1 cellular context compared by ENCODE assay signal in the genomic region with DNA sequence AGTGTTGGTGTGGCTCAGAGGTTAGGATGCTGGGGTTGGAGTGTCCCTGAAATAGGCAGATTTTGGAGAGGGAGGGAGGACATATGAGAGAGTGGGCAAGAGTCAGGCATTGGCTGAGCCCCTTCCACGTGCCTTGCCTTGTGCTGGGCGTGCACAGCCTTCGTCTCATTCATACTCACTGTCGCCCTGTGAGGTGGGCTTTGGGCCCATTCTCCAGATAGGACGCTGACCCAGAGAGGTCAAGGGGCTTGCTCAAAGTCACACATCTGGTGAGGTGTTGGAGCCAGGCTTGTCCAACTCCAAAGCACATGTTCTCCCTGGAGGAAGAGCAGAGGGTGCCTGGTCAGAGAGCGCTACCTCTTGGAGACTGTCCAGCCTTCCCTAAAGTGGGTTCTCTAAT.
TF ChIP-seq lines count a peak whose summit lies in the region.

No MANE protein-coding gene starts in this region.

TF ChIP-seq in A549, 52 proteins besides CTCF, POLR2A, EP300 and RAD21:
- TF ChIP-seq ZSCAN20 (CRISPR knock-in tag; IDR thresholded peaks at IDR 0.05) = no peak
- TF ChIP-seq MAFK (IDR thresholded peaks at IDR 0.05; ENCODE audit: partially characterized antibody) = no peak
- no peak for TF ChIP-seq CHD4 (IDR thresholded peaks at IDR 0.05; ENCODE audit: borderline replicate concordance)
- TF ChIP-seq CBX8 (IDR thresholded peaks at IDR 0.05) = no peak
- no peak for TF ChIP-seq ZC3H11A (IDR thresholded peaks at IDR 0.05)
- TF ChIP-seq RCOR1 (IDR thresholded peaks at IDR 0.05; ENCODE audit: low read depth, low read length) = no peak
- TF ChIP-seq JUN (IDR thresholded peaks at IDR 0.05) = no peak
- TF ChIP-seq EHF (CRISPR knock-in tag; IDR thresholded peaks at IDR 0.05) = no peak
- TF ChIP-seq, protein P1, sequence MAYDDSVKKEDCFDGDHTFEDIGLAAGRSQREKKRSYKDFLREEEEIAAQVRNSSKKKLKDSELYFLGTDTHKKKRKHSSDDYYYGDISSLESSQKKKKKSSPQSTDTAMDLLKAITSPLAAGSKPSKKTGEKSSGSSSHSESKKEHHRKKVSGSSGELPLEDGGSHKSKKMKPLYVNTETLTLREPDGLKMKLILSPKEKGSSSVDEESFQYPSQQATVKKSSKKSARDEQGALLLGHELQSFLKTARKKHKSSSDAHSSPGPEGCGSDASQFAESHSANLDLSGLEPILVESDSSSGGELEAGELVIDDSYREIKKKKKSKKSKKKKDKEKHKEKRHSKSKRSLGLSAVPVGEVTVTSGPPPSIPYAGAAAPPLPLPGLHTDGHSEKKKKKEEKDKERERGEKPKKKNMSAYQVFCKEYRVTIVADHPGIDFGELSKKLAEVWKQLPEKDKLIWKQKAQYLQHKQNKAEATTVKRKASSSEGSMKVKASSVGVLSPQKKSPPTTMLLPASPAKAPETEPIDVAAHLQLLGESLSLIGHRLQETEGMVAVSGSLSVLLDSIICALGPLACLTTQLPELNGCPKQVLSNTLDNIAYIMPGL (CRISPR knock-in tag; IDR thresholded peaks at IDR 0.05; ENCODE audit: borderline replicate concordance) = no peak
- TF ChIP-seq, protein P2, sequence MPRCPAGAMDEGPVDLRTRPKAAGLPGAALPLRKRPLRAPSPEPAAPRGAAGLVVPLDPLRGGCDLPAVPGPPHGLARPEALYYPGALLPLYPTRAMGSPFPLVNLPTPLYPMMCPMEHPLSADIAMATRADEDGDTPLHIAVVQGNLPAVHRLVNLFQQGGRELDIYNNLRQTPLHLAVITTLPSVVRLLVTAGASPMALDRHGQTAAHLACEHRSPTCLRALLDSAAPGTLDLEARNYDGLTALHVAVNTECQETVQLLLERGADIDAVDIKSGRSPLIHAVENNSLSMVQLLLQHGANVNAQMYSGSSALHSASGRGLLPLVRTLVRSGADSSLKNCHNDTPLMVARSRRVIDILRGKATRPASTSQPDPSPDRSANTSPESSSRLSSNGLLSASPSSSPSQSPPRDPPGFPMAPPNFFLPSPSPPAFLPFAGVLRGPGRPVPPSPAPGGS (IDR thresholded peaks at IDR 0.05) = no peak
- TF ChIP-seq, protein P3, sequence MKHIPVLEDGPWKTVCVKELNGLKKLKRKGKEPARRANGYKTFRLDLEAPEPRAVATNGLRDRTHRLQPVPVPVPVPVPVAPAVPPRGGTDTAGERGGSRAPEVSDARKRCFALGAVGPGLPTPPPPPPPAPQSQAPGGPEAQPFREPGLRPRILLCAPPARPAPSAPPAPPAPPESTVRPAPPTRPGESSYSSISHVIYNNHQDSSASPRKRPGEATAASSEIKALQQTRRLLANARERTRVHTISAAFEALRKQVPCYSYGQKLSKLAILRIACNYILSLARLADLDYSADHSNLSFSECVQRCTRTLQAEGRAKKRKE (CRISPR knock-in tag; IDR thresholded peaks at IDR 0.05; ENCODE audit: low read depth) = no peak
- TF ChIP-seq ZFP36 (IDR thresholded peaks at IDR 0.05; ENCODE audit: borderline replicate concordance, partially characterized antibody) = no peak
- no peak for TF ChIP-seq TFCP2L1 (CRISPR knock-in tag; IDR thresholded peaks at IDR 0.05)
- no peak for TF ChIP-seq NFE2L2 (conservative IDR thresholded peaks at IDR 0.05; ENCODE audit: low read length)
- TF ChIP-seq, protein P4, sequence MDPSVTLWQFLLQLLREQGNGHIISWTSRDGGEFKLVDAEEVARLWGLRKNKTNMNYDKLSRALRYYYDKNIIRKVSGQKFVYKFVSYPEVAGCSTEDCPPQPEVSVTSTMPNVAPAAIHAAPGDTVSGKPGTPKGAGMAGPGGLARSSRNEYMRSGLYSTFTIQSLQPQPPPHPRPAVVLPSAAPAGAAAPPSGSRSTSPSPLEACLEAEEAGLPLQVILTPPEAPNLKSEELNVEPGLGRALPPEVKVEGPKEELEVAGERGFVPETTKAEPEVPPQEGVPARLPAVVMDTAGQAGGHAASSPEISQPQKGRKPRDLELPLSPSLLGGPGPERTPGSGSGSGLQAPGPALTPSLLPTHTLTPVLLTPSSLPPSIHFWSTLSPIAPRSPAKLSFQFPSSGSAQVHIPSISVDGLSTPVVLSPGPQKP (IDR thresholded peaks at IDR 0.05; ENCODE audit: low read depth, low read length) = no peak
